In the genomic region with DNA sequence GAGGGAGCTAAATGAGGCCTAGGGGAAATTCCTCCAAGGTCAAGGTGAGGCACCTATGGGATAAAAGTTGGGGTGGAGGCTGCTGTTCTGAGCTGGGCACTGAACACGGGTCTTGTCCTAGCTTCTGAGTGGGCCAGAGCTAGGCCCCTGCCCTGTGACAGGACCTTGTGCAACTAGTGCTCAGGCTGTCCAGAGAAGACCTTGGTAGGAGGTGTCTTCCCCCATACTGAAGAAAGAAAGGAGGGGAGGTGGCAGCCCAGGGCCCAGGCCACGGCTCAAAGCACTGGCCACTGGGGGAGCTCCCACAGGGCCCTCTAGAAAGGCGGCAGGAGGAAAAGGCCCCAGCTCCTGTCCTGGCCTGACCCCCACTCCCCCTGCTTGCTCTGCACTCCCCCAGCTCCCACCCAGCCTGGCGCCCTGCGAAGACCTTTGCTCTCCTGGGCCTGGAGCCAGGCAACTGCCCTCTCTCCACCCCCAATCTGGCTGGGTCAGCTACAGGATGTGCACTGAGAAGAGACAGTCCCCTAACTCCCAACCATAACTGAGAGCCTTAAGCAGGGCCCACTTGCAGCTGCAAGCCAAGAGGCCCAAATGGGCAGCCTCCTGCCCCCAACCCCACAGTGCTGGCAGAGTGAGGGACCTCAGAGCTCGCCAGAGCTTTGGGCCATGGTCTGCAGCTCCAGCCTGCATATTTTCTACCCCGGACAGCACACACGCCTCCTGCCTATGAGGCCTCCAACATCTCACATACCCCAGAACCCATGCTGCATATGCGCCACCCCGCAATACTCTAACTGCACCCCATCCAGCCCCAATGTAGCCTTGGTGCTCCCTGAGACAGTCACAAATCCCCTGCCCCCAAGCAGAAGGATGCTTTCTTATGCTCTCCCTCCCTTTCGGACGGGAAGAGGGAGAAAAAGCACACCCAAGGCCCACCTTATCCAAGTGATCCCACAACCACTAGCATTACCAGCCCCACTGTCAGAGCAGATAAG, we compare ENCODE assay signal across 17 cellular contexts. TPM values are rescaled to one million over a fixed set of nuclear protein-coding genes. Genes with fewer than 3 reads are reported as not detected.
A peak's percentile ranks its signal among the peaks of the same experiment; 100 is the strongest.
DNase-seq lines count a peak whose midpoint lies in the region; ATAC-seq and TF ChIP-seq lines count a peak whose summit lies in the region.
"Had no signal": no experiment of that assay in that cellular context is flagged by ENCODE, and none has a peak within 500 bp of the region (broad histone marks: within the 10 kb centered on the region; RNA-seq: fewer than 3 reads in every experiment).

No MANE protein-coding gene starts in this region.

- H3K36me3 Mint-ChIP-seq in brain = peaks cover 12% of the 10 kb centered on the region

- H3K4me1 ChIP-seq in sigmoid colon = peaks cover 0 to 91% (median 76%) of the 10 kb centered on the region in 4 donors

- H3K9me3 Mint-ChIP-seq in brain = no peaks in the 10 kb centered on the region
- H3K9me3 Mint-ChIP-seq: activated CD4-positive, alpha-beta memory T cell treated with anti-CD3 and anti-CD28 coated beads for 36 hours; activated naive CD4-positive, alpha-beta T cell treated with anti-CD3 and anti-CD28 coated beads, Interleukin-2, amount 10 ng/mL, durations not matched to agents 7 days and 5 days; T-helper 1 cell treated with Interleukin-12 subunit alpha and Interleukin-12 subunit beta and Interleukin-4 antibody, amounts not matched to agents 30 μg/mL and 1 μg/mL, for 36 hours had no signal

- peak overlapping the region; percentile 14 to 78 (median 52) for H3K27ac ChIP-seq in sigmoid colon
- H3K27ac ChIP-seq: tibial artery had no signal

- H3K4me3 ChIP-seq in sigmoid colon = no peak overlapping the region
- H3K4me3 ChIP-seq: tibial artery had no signal

- no peak overlapping the region for H3K4me3 Mint-ChIP-seq in brain
- H3K4me3 Mint-ChIP-seq: activated CD4-positive, alpha-beta memory T cell treated with anti-CD3 and anti-CD28 coated beads for 36 hours; activated naive CD4-positive, alpha-beta T cell treated with anti-CD3 and anti-CD28 coated beads, Interleukin-2, amount 10 ng/mL, durations not matched to agents 7 days and 5 days; T-helper 1 cell treated with Interleukin-12 subunit alpha and Interleukin-12 subunit beta and Interleukin-4 antibody, amounts not matched to agents 30 μg/mL and 1 μg/mL, for 36 hours had no signal

- DNase-seq in DMS 273 treated with DMSO at 0.1 percent for 48 hours (lab: John Stamatoyannopoulos, UW) = peak; percentile 49
- peak; percentile 92 for DNase-seq in left lobe of liver (ENCODE audit: low spot score)
- DNase-seq in sigmoid colon = no peak
- no peak for DNase-seq in posterior vena cava (ENCODE audit: low spot score)
- DNase-seq in GM03348 (ENCODE audit: low spot score) = no peak
- DNase-seq in stimulated activated naive CD8-positive, alpha-beta T cell treated with anti-CD3 and anti-CD28 coated beads, Interleukin-15, Interleukin-2, amounts not matched to agents 100 U/mL and 50 U/mL, for 24 hours = no peak
- no peak for DNase-seq in globus pallidus (ENCODE audit: low spot score)
- DNase-seq: activated CD4-positive, alpha-beta memory T cell treated with anti-CD3 and anti-CD28 coated beads for 36 hours; activated naive CD4-positive, alpha-beta T cell treated with anti-CD3 and anti-CD28 coated beads, Interleukin-2, amount 10 ng/mL, durations not matched to agents 7 days and 5 days; EL; NCI-H187 treated with DMSO at 0.1 percent for 48 hours; NK-92 treated with Interleukin-12 subunit alpha and Interleukin-12 subunit beta, amount 100 ng/mL, for 24 hours; posterior cingulate gyrus; tibial artery had no signal

- intact Hi-C loops in sigmoid colon (cut with DNase I) (no loop called here), posterior vena cava (cut with DNase I) (no loop called here)

- 59 to 73% methylated on average over 12 of the region's 12 CpGs for WGBS in sigmoid colon, 2 donors

- H3K9me3 ChIP-seq in sigmoid colon = no peaks in the 10 kb centered on the region
- H3K9me3 ChIP-seq: tibial artery had no signal

- TF ChIP-seq CTCF in brain (conservative IDR thresholded peaks at IDR 0.05) (no peak), sigmoid colon (IDR thresholded peaks at IDR 0.05) (no peak)

- H3K27me3 ChIP-seq in sigmoid colon = no peaks in the 10 kb centered on the region
- H3K27me3 ChIP-seq: tibial artery had no signal

- no peak for TF ChIP-seq EP300 in sigmoid colon (IDR thresholded peaks at IDR 0.05)

- peak; percentile 59 for ATAC-seq in left lobe of liver
- no peak for ATAC-seq in stimulated activated naive CD8-positive, alpha-beta T cell treated with anti-CD3 and anti-CD28 coated beads, Interleukin-15, Interleukin-2, amounts not matched to agents 100 U/mL and 50 U/mL, for 24 hours

- TF ChIP-seq POLR2A in sigmoid colon (IDR thresholded peaks at IDR 0.05) = no peak

- H3K4me1 Mint-ChIP-seq in brain = peaks cover 60% of the 10 kb centered on the region
- H3K4me1 Mint-ChIP-seq: activated naive CD4-positive, alpha-beta T cell treated with anti-CD3 and anti-CD28 coated beads, Interleukin-2, amount 10 ng/mL, durations not matched to agents 7 days and 5 days had no signal

- H3K27ac Mint-ChIP-seq in brain = peak overlapping the region; percentile 35 to 81 (median 79)
- H3K27ac Mint-ChIP-seq: activated CD4-positive, alpha-beta memory T cell treated with anti-CD3 and anti-CD28 coated beads for 36 hours; activated naive CD4-positive, alpha-beta T cell treated with anti-CD3 and anti-CD28 coated beads, Interleukin-2, amount 10 ng/mL, durations not matched to agents 7 days and 5 days; T-helper 1 cell treated with Interleukin-12 subunit alpha and Interleukin-12 subunit beta and Interleukin-4 antibody, amounts not matched to agents 30 μg/mL and 1 μg/mL, for 36 hours had no signal

- H3K36me3 ChIP-seq in sigmoid colon = peaks cover 3 to 29% (median 8%) of the 10 kb centered on the region in 4 donors

- H3K27me3 Mint-ChIP-seq in brain = peaks cover 4% of the 10 kb centered on the region
- H3K27me3 Mint-ChIP-seq: activated CD4-positive, alpha-beta memory T cell treated with anti-CD3 and anti-CD28 coated beads for 36 hours; activated naive CD4-positive, alpha-beta T cell treated with anti-CD3 and anti-CD28 coated beads, Interleukin-2, amount 10 ng/mL, durations not matched to agents 7 days and 5 days had no signal

RNA-seq across cellular contexts. Expression of gene HSD11B2, which starts 15.3 kb away (rescaled TPM):
- polyA plus RNA-seq in brain (ENCODE audit: insufficient read depth, low read depth, low replicate concordance) (47.9 TPM), sigmoid colon (100 to 1,000 TPM in 1 of 3 donors, 10 to 100 TPM in 2; 88.3 to 353 (median 90.4) TPM)
- total RNA-seq in left lobe of liver (3.1 TPM), sigmoid colon (1 to 10 TPM in 2 of 4 donors, under 1 TPM in 1, not detected in 1; 0.14 to 3.9 (median 1.4) TPM), posterior vena cava (1 to 10 TPM in 1 of 2 donors, under 1 TPM in 1; 0.43 to 3.2 TPM)

RNA-seq across cellular contexts. Expression of gene ZDHHC1, which starts 29.9 kb away (rescaled TPM):
- polyA plus RNA-seq in brain (ENCODE audit: insufficient read depth, low read depth, low replicate concordance) (10.6 TPM), sigmoid colon (1 to 10 TPM; 4.2 to 6.6 (median 4.4) TPM)
- total RNA-seq in left lobe of liver (1.6 TPM), sigmoid colon (10 to 100 TPM; 12.7 to 18.3 (median 16.1) TPM), posterior vena cava (10 to 100 TPM; 10.7 to 11.3 TPM)

RNA-seq across cellular contexts. Expression of gene ATP6V0D1, which starts 34.7 kb away (rescaled TPM):
- 208 TPM for polyA plus RNA-seq in brain (ENCODE audit: insufficient read depth, low read depth, low replicate concordance)
- total RNA-seq in left lobe of liver = 48.2 TPM
- 100 to 1,000 TPM in 2 of 4 donors, 10 to 100 TPM in 2; 70.3 to 112 (median 93.6) TPM for total RNA-seq in sigmoid colon
- 100 to 1,000 TPM; 214 to 287 (median 231) TPM for polyA plus RNA-seq in sigmoid colon
- total RNA-seq in posterior vena cava = 10 to 100 TPM; 56.7 to 73.4 TPM

RNA-seq across cellular contexts. Expression of gene AGRP, which starts 37.1 kb away (rescaled TPM):
- polyA plus RNA-seq in brain (ENCODE audit: insufficient read depth, low read depth, low replicate concordance) (0.49 TPM), sigmoid colon (not detected)
- total RNA-seq in left lobe of liver (not detected), sigmoid colon (not detected), posterior vena cava (not detected)
- total RNA-seq: activated CD4-positive, alpha-beta memory T cell treated with anti-CD3 and anti-CD28 coated beads for 36 hours had no signal
- polyA plus RNA-seq: keratinocyte had no signal

RNA-seq across cellular contexts. Expression of gene TPPP3, which starts 52.9 kb away (rescaled TPM):
- polyA plus RNA-seq in brain (ENCODE audit: insufficient read depth, low read depth, low replicate concordance) (438 TPM), sigmoid colon (10 to 100 TPM in 1 of 3 donors, 1 to 10 TPM in 2; 2.4 to 13.6 (median 8.6) TPM)
- total RNA-seq in left lobe of liver (0.40 TPM), sigmoid colon (10 to 100 TPM in 3 of 4 donors, 1 to 10 TPM in 1; 8.1 to 27.4 (median 16.9) TPM), posterior vena cava (10 to 100 TPM in 1 of 2 donors, 1 to 10 TPM in 1; 8.2 to 39.3 TPM)
- total RNA-seq: activated CD4-positive, alpha-beta memory T cell treated with anti-CD3 and anti-CD28 coated beads for 36 hours had no signal

Comparison
In these comparisons a context has a peak if more than half of its experiments do, and no peak if none do; other contexts are left out.
1. DNase-seq: peak in DMS 273 treated with DMSO at 0.1 percent for 48 hours (single experiment) and left lobe of liver (single experiment); none in sigmoid colon (single experiment), posterior vena cava (single experiment), GM03348 (single experiment), stimulated activated naive CD8-positive, alpha-beta T cell treated with anti-CD3 and anti-CD28 coated beads, Interleukin-15, Interleukin-2, amounts not matched to agents 100 U/mL and 50 U/mL, for 24 hours (single experiment) and globus pallidus (single experiment).